Comparison of ENCODE assay signal across 13 cellular contexts in the genomic region with DNA sequence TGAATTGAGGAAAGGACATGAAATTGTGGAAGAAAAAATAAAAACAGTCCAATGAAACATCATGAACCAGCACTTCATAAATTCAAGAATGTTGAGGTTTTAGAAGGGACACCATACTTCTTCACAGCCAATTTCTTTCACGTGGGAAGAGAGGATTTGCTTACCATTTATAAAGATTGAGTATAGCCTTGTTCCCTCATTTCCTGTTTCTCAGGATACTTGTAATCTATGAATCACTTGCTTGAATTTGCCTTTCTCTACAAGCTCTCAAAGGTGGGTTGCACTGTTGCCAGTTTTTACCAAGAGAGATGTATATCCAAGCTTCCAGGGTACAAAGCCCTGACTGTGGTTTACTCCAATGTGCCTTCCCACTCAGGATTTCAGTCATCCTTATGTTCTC.
DNase-seq lines count a peak whose midpoint lies in the region; ATAC-seq, FAIRE-seq and TF ChIP-seq lines count a peak whose summit lies in the region.
"Had no signal": no experiment of that assay in that cellular context is flagged by ENCODE, and none has a peak within 500 bp of the region (broad histone marks: within the 10 kb centered on the region; RNA-seq: fewer than 3 reads in every experiment).

No MANE protein-coding gene starts in this region.

- H3K79me2 ChIP-seq in astrocyte (ENCODE audit: insufficient read depth, low read length), result no peaks in the 10 kb centered on the region

- TF ChIP-seq CTCF in HL-60 (IDR thresholded peaks at IDR 0.05; ENCODE audit: insufficient read depth, low read length), result no peak
- no peak for TF ChIP-seq CTCF in astrocyte (IDR thresholded peaks at IDR 0.05; ENCODE audit: insufficient read depth, low read depth, low read length)

- H3K9me3 Mint-ChIP-seq in astrocyte (ENCODE audit: unreplicated experiment), result peaks cover under 1% of the 10 kb centered on the region

- H3K4me1 ChIP-seq in astrocyte (ENCODE audit: insufficient read depth, low read length), result no peaks in the 10 kb centered on the region

- H3K9me3 ChIP-seq in astrocyte (ENCODE audit: insufficient read depth, low read depth, low read length), result no peaks in the 10 kb centered on the region
- H3K9me3 ChIP-seq: transverse colon had no signal

- H3K36me3 ChIP-seq in astrocyte (ENCODE audit: insufficient read depth, low read length), result no peaks in the 10 kb centered on the region
- H3K36me3 ChIP-seq: transverse colon had no signal

- no peak overlapping the region for H2AFZ ChIP-seq in astrocyte (ENCODE audit: low read depth, low read length)

- H3K36me3 Mint-ChIP-seq in astrocyte (ENCODE audit: low read depth, unreplicated experiment), result no peaks in the 10 kb centered on the region

- H3K27ac ChIP-seq in HL-60 (replicated peaks), result peak overlapping the region; percentile 54
- no peak overlapping the region for H3K27ac ChIP-seq in astrocyte (ENCODE audit: low read depth, low read length)
- H3K27ac ChIP-seq: transverse colon had no signal

- H3K9ac ChIP-seq in astrocyte (ENCODE audit: low read length), result no peak overlapping the region

- H3K27me3 ChIP-seq in HL-60 (ENCODE audit: insufficient read depth, poor library complexity, severe bottlenecking) (no peaks in the 10 kb centered on the region), astrocyte (ENCODE audit: insufficient read depth, low read length) (no peaks in the 10 kb centered on the region)
- H3K27me3 ChIP-seq: transverse colon had no signal

- no peak overlapping the region for H3K27ac Mint-ChIP-seq in astrocyte (ENCODE audit: unreplicated experiment)

- no peak overlapping the region for H3K4me2 ChIP-seq in astrocyte (ENCODE audit: low read length)

- H3K4me3 ChIP-seq in HL-60 (replicated peaks; ENCODE audit: insufficient read depth, low read length) (no peak overlapping the region), astrocyte (ENCODE audit: insufficient read depth, low read depth, low read length) (no peak overlapping the region)
- H3K4me3 ChIP-seq: transverse colon had no signal

- ATAC-seq in HG03045 (IDR thresholded peaks at IDR 0.05; ENCODE audit: unreplicated experiment) (no peak), HG02885 (IDR thresholded peaks at IDR 0.05; ENCODE audit: poor library complexity, unreplicated experiment) (no peak)
- ATAC-seq: Panc1 had no signal

- peak; percentile 43 for FAIRE-seq in astrocyte (lab: Jason Lieb, UNC)
- FAIRE-seq: H1 had no signal

- H4K20me1 ChIP-seq in astrocyte (ENCODE audit: insufficient read depth, low read length), result no peaks in the 10 kb centered on the region

- peaks cover 2% of the 10 kb centered on the region for H3K4me1 Mint-ChIP-seq in astrocyte (ENCODE audit: low read depth, unreplicated experiment)

- no peak overlapping the region for H3K4me3 Mint-ChIP-seq in astrocyte (ENCODE audit: unreplicated experiment)

- intact Hi-C loops in head of caudate nucleus (cut with DNase I), result no loop called here

- no peaks in the 10 kb centered on the region for H3K27me3 Mint-ChIP-seq in astrocyte (ENCODE audit: low read depth, unreplicated experiment)

- peak; percentile 68 for DNase-seq in DMS53 (lab: John Stamatoyannopoulos, UW)
- no peak for DNase-seq in HL-60 (ENCODE audit: low read depth in 1 of 2, low spot score in 1 of 2)
- DNase-seq in astrocyte (ENCODE audit: low read depth), result peak; percentile 67
- DNase-seq in kidney tubule cell (ENCODE audit: low spot score), result peak; percentile 30
- DNase-seq in head of caudate nucleus, result no peak
- DNase-seq in NCI-H526 treated with DMSO at 0.1 percent for 48 hours (lab: John Stamatoyannopoulos, UW), result no peak
- DNase-seq: NCI-H1092, NCI-H2227 treated with DMSO at 0.1 percent for 48 hours, transverse colon had no signal

Comparison
In these comparisons a context has a peak if more than half of its experiments do, and no peak if none do; other contexts are left out.
1. DNase-seq: peak in DMS53 (single experiment), astrocyte (single experiment) and kidney tubule cell (single experiment); none in HL-60 (0 of 2), head of caudate nucleus (0 of 42) and NCI-H526 treated with DMSO at 0.1 percent for 48 hours (single experiment).